Comparison of ENCODE assay signal across 15 cellular contexts in genomic region chr1:25277295-25277694, GRCh38. TPM values are rescaled to one million over a fixed set of nuclear protein-coding genes. Genes with fewer than 3 reads are reported as not detected.
"Had no signal": no experiment of that assay in that cellular context is flagged by ENCODE, and none has a peak within 500 bp of the region (broad histone marks: within the 10 kb centered on the region; RNA-seq: fewer than 3 reads in every experiment).

No MANE protein-coding gene starts in this region.

RNA-seq across cellular contexts. Expression of gene RHD, which starts 5.0 kb away (rescaled TPM):
- total RNA-seq: activated naive CD4-positive, alpha-beta T cell treated with anti-CD3 and anti-CD28 coated beads for 36 hours; activated naive CD4-positive, alpha-beta T cell treated with anti-CD3 and anti-CD28 coated beads, Interleukin-2, amount 50 U/mL, for 72 hours; activated naive CD8-positive, alpha-beta T cell treated with anti-CD3 and anti-CD28 coated beads for 36 hours; activated naive CD8-positive, alpha-beta T cell treated with anti-CD3 and anti-CD28 coated beads, Interleukin-2, amount 10 ng/mL, durations not matched to agents 7 days and 5 days; activated T-cell treated with anti-CD3 and anti-CD28 coated beads, Interleukin-2, amount 50 U/mL, for 4 hours; activated T-helper 1 cell treated with anti-CD3 and anti-CD28 coated beads, Interleukin-12 subunit alpha, Interleukin-12 subunit beta, Interleukin-2, Interleukin-4 antibody, amounts not matched to agents 30 ng/mL and 10 ng/mL and 1 ng/mL, durations not matched to agents 14 hours and 24 hours and 36 hours; activated T-helper 2 cell treated with anti-CD3 and anti-CD28 coated beads, Interferon-gamma antibody, Interleukin-2, Interleukin-4, amounts not matched to agents 10 μg/mL and 5 μg/mL and 100 μg/mL, durations not matched to agents 14 hours and 24 hours and 36 hours; aorta; ascending aorta; body of pancreas; breast epithelium; cardiac muscle cell; cardiac septum; chondrocyte had no signal
- polyA plus RNA-seq: adipose tissue, aorta had no signal
